In genomic region chr4:158809611-158810486, GRCh38 we compare ENCODE assay signal across 8 cellular contexts. TPM values are rescaled to one million over a fixed set of nuclear protein-coding genes. Genes with fewer than 3 reads are reported as not detected.
A peak's percentile ranks its signal among the peaks of the same experiment; 100 is the strongest.
DNase-seq lines count a peak whose midpoint lies in the region; ATAC-seq and TF ChIP-seq lines count a peak whose summit lies in the region.

No MANE protein-coding gene starts in this region.

- H3K4me1 ChIP-seq in thoracic aorta (ENCODE audit: control insufficient read depth in 1 of 2, low read depth in 2 of 2), result peaks cover 31 to 79% of the 10 kb centered on the region in 2 donors
- H3K4me1 ChIP-seq in neuronal stem cell (ENCODE audit: control insufficient read depth in 2 of 2, insufficient read depth in 1 of 2, low read depth in 1 of 2, low read length in 2 of 2), result peaks cover 0 to 4% of the 10 kb centered on the region in 2 donors

- no peak overlapping the region for H2BK5ac ChIP-seq in neuronal stem cell (ENCODE audit: low read length)

- no peak overlapping the region for H2AK5ac ChIP-seq in neuronal stem cell (ENCODE audit: low read depth, low read length)

- H4K8ac ChIP-seq in neuronal stem cell (ENCODE audit: low read depth, low read length), result no peak overlapping the region

- TF ChIP-seq CTCF in kidney epithelial cell (IDR thresholded peaks at IDR 0.05; ENCODE audit: insufficient read depth, low read length, poor library complexity, severe bottlenecking), result no peak
- TF ChIP-seq CTCF in thoracic aorta (IDR thresholded peaks at IDR 0.05), result no peak

- no peak overlapping the region for H3K18ac ChIP-seq in neuronal stem cell (ENCODE audit: low read length)

- no peak overlapping the region for H4K91ac ChIP-seq in neuronal stem cell (ENCODE audit: low read depth, low read length, poor library complexity)

- peak overlapping the region; percentile 85 to 89 for H3K27ac ChIP-seq in thoracic aorta
- no peak overlapping the region for H3K27ac ChIP-seq in neuronal stem cell (replicated peaks; ENCODE audit: low read length)

- no peak overlapping the region for H2BK15ac ChIP-seq in neuronal stem cell (ENCODE audit: low read length)

- peak overlapping the region; percentile 67 for H3K4me3 Mint-ChIP-seq in activated naive CD8-positive, alpha-beta T cell treated with anti-CD3 and anti-CD28 coated beads, Interleukin-2, amount 50 U/mL, for 24 hours

- no peak overlapping the region for H3K14ac ChIP-seq in neuronal stem cell (ENCODE audit: low read length)

- H3K36me3 Mint-ChIP-seq in activated naive CD8-positive, alpha-beta T cell treated with anti-CD3 and anti-CD28 coated beads, Interleukin-2, amount 50 U/mL, for 24 hours (ENCODE audit: low read depth), result peaks cover 2% of the 10 kb centered on the region

- H3K4me2 ChIP-seq in neuronal stem cell (ENCODE audit: insufficient read depth, low read length, poor library complexity, severe bottlenecking), result no peak overlapping the region

- no CpG with 5 or more reads among the region's 6 CpGs for WGBS in neuronal stem cell (ENCODE audit: extremely low coverage in 2 of 2, insufficient read length in 2 of 2, insufficient replicate concordance in 1 of 2), 2 donors

- peak; percentile 75 for ATAC-seq in GM21786 (IDR thresholded peaks at IDR 0.05; ENCODE audit: unreplicated experiment)
- ATAC-seq in activated naive CD8-positive, alpha-beta T cell treated with anti-CD3 and anti-CD28 coated beads, Interleukin-2, amount 50 U/mL, for 24 hours, result peak; percentile 91
- ATAC-seq in thoracic aorta (ENCODE audit: insufficient number of reproducible peaks, low FRiP score, low read depth), result peak; percentile 62

- no peak overlapping the region for H3K23ac ChIP-seq in neuronal stem cell (ENCODE audit: low read depth, low read length, poor library complexity)

- no peak overlapping the region for H3K4me3 ChIP-seq in kidney epithelial cell (ENCODE audit: low read depth, low read length)
- H3K4me3 ChIP-seq in thoracic aorta, result peak overlapping the region; percentile 39
- no peak overlapping the region for H3K4me3 ChIP-seq in neuronal stem cell (ENCODE audit: low read length in 2 of 2)

- DNase-seq in SKM-1 treated with dmso at 0.1 percent for 144 hours (lab: John Stamatoyannopoulos, UW; ENCODE audit: unreplicated experiment), result peak; percentile 22
- DNase-seq in SKM-1 (lab: John Stamatoyannopoulos, UW; ENCODE audit: unreplicated experiment), result no peak
- peak; percentile 62 to 80 for DNase-seq in Kasumi-1 (lab: John Stamatoyannopoulos, UW)
- DNase-seq in activated naive CD8-positive, alpha-beta T cell treated with anti-CD3 and anti-CD28 coated beads, Interleukin-2, amount 50 U/mL, for 24 hours, result no peak
- peak; percentile 99 for DNase-seq in kidney epithelial cell (ENCODE audit: low read depth)
- DNase-seq in thoracic aorta (ENCODE audit: low spot score), result no peak
- no peak for DNase-seq in neuronal stem cell (ENCODE audit: low spot score)

- no peaks in the 10 kb centered on the region for H3K27me3 ChIP-seq in kidney epithelial cell (ENCODE audit: control insufficient read depth, insufficient read depth, low read length)
- no peaks in the 10 kb centered on the region for H3K27me3 ChIP-seq in thoracic aorta (replicated peaks; ENCODE audit: insufficient read depth)
- no peaks in the 10 kb centered on the region for H3K27me3 ChIP-seq in neuronal stem cell (ENCODE audit: control insufficient read depth in 3 of 3, insufficient read depth in 3 of 3, low read depth in 1 of 3, low read length in 3 of 3)

- peaks cover 46% of the 10 kb centered on the region for H3K4me1 Mint-ChIP-seq in activated naive CD8-positive, alpha-beta T cell treated with anti-CD3 and anti-CD28 coated beads, Interleukin-2, amount 50 U/mL, for 24 hours

- no peak overlapping the region for H2BK120ac ChIP-seq in neuronal stem cell (ENCODE audit: low read depth, low read length)

- H3K4ac ChIP-seq in neuronal stem cell (ENCODE audit: low read length), result no peak overlapping the region

- H2BK12ac ChIP-seq in neuronal stem cell (ENCODE audit: low read length), result no peak overlapping the region

- no peaks in the 10 kb centered on the region for H3K79me1 ChIP-seq in neuronal stem cell (ENCODE audit: low read depth, low read length)

- H3K9me3 ChIP-seq in thoracic aorta (no peaks in the 10 kb centered on the region), neuronal stem cell (replicated peaks in 1 of 2; ENCODE audit: control insufficient read depth in 2 of 2, insufficient read depth in 1 of 2, low read depth in 1 of 2, low read length in 2 of 2) (no peaks in the 10 kb centered on the region)

- no peaks in the 10 kb centered on the region for H3K9me3 Mint-ChIP-seq in activated naive CD8-positive, alpha-beta T cell treated with anti-CD3 and anti-CD28 coated beads, Interleukin-2, amount 50 U/mL, for 24 hours

- H3K27ac Mint-ChIP-seq in activated naive CD8-positive, alpha-beta T cell treated with anti-CD3 and anti-CD28 coated beads, Interleukin-2, amount 50 U/mL, for 24 hours, result peak overlapping the region; percentile 84

- H3K9ac ChIP-seq in neuronal stem cell (ENCODE audit: low read depth, low read length, poor library complexity), result no peak overlapping the region

- no peak overlapping the region for H2AFZ ChIP-seq in neuronal stem cell (ENCODE audit: low read length)

- no peaks in the 10 kb centered on the region for H3K27me3 Mint-ChIP-seq in activated naive CD8-positive, alpha-beta T cell treated with anti-CD3 and anti-CD28 coated beads, Interleukin-2, amount 50 U/mL, for 24 hours

- H3K36me3 ChIP-seq in kidney epithelial cell (ENCODE audit: control insufficient read depth, insufficient read depth, low read length) (no peaks in the 10 kb centered on the region), thoracic aorta (no peaks in the 10 kb centered on the region), neuronal stem cell (replicated peaks in 1 of 2; ENCODE audit: control insufficient read depth in 2 of 2, insufficient read depth in 2 of 2, low read length in 2 of 2) (no peaks in the 10 kb centered on the region)

RNA-seq across cellular contexts. Expression of gene FNIP2, which starts 41.0 kb away (rescaled TPM):
- total RNA-seq in kidney epithelial cell (41.8 and 44.2 TPM in 2 replicates), thoracic aorta (100 to 1,000 TPM in 1 of 2 donors, 10 to 100 TPM in 1; 47.9 to 121 TPM)
- 5.8 TPM for polyA plus RNA-seq in neuronal stem cell (2013, experiment 1 of 2)
- 6.0 TPM for polyA plus RNA-seq in neuronal stem cell (2013, experiment 2 of 2)

Comparison
In these comparisons a context has a peak if more than half of its experiments do, and no peak if none do; other contexts are left out.
1. DNase-seq: peak in SKM-1 treated with dmso at 0.1 percent for 144 hours (single experiment), Kasumi-1 (2 of 2) and kidney epithelial cell (single experiment); none in SKM-1 (single experiment), activated naive CD8-positive, alpha-beta T cell treated with anti-CD3 and anti-CD28 coated beads, Interleukin-2, amount 50 U/mL, for 24 hours (single experiment), thoracic aorta (single experiment) and neuronal stem cell (single experiment).
2. Peak in every context shown above with its lines, with median percentiles within 50 percentile points of each other: ATAC-seq.